21 cellular contexts compared by ENCODE assay signal in genomic region chr14:57277062-57277461, GRCh38.
"Had no signal": no experiment of that assay in that cellular context is flagged by ENCODE, and none has a peak within 500 bp of the region (broad histone marks: within the 10 kb centered on the region; RNA-seq: fewer than 3 reads in every experiment).

No MANE protein-coding gene starts in this region.

- H3K4me3 ChIP-seq: coronary artery, dorsolateral prefrontal cortex, esophagus muscularis mucosa, gastroesophageal sphincter, heart left ventricle, hepatocyte, left lung, lower lobe of right lung, mucosa of descending colon had no signal

- H3K27me3 ChIP-seq: dorsolateral prefrontal cortex, esophagus muscularis mucosa, foreskin keratinocyte, gastroesophageal sphincter, heart left ventricle, hepatocyte, left lung had no signal

- FAIRE-seq: endothelial cell of umbilical vein, keratinocyte had no signal

- H3K4me2 ChIP-seq: hepatocyte had no signal

- H3K27ac ChIP-seq: coronary artery, dorsolateral prefrontal cortex, esophagus muscularis mucosa, foreskin keratinocyte, gastroesophageal sphincter, heart left ventricle, hepatocyte, left lung, lower lobe of right lung had no signal

- H3K9me3 ChIP-seq: esophagus muscularis mucosa, gastroesophageal sphincter, heart left ventricle, left lung, lower lobe of right lung, mucosa of descending colon had no signal

- H2AFZ ChIP-seq: hepatocyte had no signal

- ATAC-seq: gastroesophageal sphincter, heart left ventricle, left cardiac atrium, left lung, left ventricle myocardium superior, lower lobe of right lung, mucosa of descending colon had no signal

- DNase-seq: dermis blood vessel endothelial cell; dorsolateral prefrontal cortex; effector CD4-positive, alpha-beta T cell; effector memory CD4-positive, alpha-beta T cell; foreskin keratinocyte; heart left ventricle; hypothalamus; immature natural killer cell; left cardiac atrium; left lung; left ventricle myocardium superior; lower lobe of right lung; mesenchymal stem cell; mucosa of descending colon; naive B cell had no signal
